In the genomic region with DNA sequence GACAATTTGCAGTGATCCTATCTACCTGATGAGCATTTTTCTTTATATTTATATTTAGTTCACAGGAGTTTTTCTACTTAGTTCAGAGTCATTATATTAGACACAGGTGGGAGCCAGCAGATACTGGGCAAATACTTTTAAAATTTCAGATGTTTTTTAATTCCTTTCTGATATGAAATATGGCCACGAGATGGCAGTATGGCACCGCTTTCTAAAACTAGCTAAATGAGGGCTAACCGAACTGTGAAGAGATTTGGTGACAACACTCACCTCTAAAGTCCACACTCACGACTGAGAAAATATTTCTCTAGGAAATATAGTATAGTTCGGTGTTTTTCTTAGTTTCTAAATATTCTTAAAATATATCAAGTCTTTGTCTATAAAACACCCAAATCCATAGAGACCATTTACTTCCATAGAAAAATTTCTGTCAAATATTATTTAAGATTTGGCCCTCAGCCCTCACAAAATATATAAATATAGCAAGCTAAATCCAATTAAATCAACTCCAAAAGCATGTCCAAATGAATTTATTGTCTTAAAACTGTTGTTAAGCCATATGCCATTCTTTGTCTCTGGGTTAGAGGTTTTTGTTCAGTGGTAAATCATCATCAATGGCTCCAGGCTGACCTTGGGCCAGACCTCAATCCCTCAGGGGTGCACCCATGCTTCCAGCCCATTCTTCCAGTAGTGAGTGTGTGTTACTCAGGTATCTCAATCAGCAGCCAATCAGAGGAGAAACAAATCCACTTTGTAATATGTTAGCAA, we compare ENCODE assay signal across 1 cellular context.
TF ChIP-seq lines count a peak whose summit lies in the region.

No MANE protein-coding gene starts in this region.

TF ChIP-seq in HepG2, 621 proteins besides CTCF, POLR2A, EP300 and RAD21 (continued from another document):
- TF ChIP-seq, protein P1, sequence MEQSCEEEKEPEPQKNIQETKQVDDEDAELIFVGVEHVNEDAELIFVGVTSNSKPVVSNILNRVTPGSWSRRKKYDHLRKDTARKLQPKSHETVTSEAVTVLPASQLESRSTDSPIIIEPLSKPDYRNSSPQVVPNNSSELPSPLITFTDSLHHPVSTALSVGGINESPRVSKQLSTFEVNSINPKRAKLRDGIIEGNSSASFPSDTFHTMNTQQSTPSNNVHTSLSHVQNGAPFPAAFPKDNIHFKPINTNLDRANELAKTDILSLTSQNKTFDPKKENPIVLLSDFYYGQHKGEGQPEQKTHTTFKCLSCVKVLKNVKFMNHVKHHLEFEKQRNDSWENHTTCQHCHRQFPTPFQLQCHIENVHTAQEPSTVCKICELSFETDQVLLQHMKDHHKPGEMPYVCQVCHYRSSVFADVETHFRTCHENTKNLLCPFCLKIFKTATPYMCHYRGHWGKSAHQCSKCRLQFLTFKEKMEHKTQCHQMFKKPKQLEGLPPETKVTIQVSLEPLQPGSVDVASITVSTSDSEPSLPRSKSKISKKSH (CRISPR knock-in tag; IDR thresholded peaks at IDR 0.05; ENCODE audit: borderline replicate concordance): no peak
- TF ChIP-seq, protein P2, sequence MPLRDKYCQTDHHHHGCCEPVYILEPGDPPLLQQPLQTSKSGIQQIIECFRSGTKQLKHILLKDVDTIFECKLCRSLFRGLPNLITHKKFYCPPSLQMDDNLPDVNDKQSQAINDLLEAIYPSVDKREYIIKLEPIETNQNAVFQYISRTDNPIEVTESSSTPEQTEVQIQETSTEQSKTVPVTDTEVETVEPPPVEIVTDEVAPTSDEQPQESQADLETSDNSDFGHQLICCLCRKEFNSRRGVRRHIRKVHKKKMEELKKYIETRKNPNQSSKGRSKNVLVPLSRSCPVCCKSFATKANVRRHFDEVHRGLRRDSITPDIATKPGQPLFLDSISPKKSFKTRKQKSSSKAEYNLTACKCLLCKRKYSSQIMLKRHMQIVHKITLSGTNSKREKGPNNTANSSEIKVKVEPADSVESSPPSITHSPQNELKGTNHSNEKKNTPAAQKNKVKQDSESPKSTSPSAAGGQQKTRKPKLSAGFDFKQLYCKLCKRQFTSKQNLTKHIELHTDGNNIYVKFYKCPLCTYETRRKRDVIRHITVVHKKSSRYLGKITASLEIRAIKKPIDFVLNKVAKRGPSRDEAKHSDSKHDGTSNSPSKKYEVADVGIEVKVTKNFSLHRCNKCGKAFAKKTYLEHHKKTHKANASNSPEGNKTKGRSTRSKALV (CRISPR knock-in tag; IDR thresholded peaks at IDR 0.05): 0 out of 2 replicates have a peak, but pooled peaks have one; percentile 24
- TF ChIP-seq BORCS8-MEF2B (CRISPR knock-in tag; IDR thresholded peaks at IDR 0.05): no peak
- TF ChIP-seq LCORL (IDR thresholded peaks at IDR 0.05): no peak
- no peak for TF ChIP-seq LCORL (CRISPR knock-in tag; IDR thresholded peaks at IDR 0.05)
- no peak for TF ChIP-seq ZNF331 (CRISPR knock-in tag; IDR thresholded peaks at IDR 0.05)
- no peak for TF ChIP-seq ARNT (IDR thresholded peaks at IDR 0.05)
- TF ChIP-seq CEBPB (IDR thresholded peaks at IDR 0.05; ENCODE audit: borderline replicate concordance, low read depth, low read length): no peak
- TF ChIP-seq HNRNPLL (IDR thresholded peaks at IDR 0.05; ENCODE audit: low read depth, low read length, poor library complexity, severe bottlenecking): no peak
- TF ChIP-seq DPF2 (CRISPR knock-in tag; IDR thresholded peaks at IDR 0.05; ENCODE audit: borderline replicate concordance, low read depth): no peak
- TF ChIP-seq MXI1 (IDR thresholded peaks at IDR 0.05; ENCODE audit: borderline replicate concordance, low read depth, low read length): no peak
- TF ChIP-seq, protein P3, sequence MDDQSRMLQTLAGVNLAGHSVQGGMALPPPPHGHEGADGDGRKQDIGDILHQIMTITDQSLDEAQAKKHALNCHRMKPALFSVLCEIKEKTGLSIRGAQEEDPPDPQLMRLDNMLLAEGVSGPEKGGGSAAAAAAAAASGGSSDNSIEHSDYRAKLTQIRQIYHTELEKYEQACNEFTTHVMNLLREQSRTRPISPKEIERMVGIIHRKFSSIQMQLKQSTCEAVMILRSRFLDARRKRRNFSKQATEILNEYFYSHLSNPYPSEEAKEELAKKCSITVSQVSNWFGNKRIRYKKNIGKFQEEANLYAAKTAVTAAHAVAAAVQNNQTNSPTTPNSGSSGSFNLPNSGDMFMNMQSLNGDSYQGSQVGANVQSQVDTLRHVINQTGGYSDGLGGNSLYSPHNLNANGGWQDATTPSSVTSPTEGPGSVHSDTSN (CRISPR knock-in tag; IDR thresholded peaks at IDR 0.05; ENCODE audit: borderline replicate concordance): no peak
- no peak for TF ChIP-seq MYC (CRISPR knock-in tag; IDR thresholded peaks at IDR 0.05; ENCODE audit: borderline replicate concordance)
- TF ChIP-seq, protein P4, sequence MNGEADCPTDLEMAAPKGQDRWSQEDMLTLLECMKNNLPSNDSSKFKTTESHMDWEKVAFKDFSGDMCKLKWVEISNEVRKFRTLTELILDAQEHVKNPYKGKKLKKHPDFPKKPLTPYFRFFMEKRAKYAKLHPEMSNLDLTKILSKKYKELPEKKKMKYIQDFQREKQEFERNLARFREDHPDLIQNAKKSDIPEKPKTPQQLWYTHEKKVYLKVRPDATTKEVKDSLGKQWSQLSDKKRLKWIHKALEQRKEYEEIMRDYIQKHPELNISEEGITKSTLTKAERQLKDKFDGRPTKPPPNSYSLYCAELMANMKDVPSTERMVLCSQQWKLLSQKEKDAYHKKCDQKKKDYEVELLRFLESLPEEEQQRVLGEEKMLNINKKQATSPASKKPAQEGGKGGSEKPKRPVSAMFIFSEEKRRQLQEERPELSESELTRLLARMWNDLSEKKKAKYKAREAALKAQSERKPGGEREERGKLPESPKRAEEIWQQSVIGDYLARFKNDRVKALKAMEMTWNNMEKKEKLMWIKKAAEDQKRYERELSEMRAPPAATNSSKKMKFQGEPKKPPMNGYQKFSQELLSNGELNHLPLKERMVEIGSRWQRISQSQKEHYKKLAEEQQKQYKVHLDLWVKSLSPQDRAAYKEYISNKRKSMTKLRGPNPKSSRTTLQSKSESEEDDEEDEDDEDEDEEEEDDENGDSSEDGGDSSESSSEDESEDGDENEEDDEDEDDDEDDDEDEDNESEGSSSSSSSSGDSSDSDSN (CRISPR knock-in tag; IDR thresholded peaks at IDR 0.05): no peak
- no peak for TF ChIP-seq SETDB1 (CRISPR knock-in tag; IDR thresholded peaks at IDR 0.05; ENCODE audit: borderline replicate concordance)
- TF ChIP-seq NFIC (IDR thresholded peaks at IDR 0.05; ENCODE audit: low read length): no peak
- TF ChIP-seq, protein P5, sequence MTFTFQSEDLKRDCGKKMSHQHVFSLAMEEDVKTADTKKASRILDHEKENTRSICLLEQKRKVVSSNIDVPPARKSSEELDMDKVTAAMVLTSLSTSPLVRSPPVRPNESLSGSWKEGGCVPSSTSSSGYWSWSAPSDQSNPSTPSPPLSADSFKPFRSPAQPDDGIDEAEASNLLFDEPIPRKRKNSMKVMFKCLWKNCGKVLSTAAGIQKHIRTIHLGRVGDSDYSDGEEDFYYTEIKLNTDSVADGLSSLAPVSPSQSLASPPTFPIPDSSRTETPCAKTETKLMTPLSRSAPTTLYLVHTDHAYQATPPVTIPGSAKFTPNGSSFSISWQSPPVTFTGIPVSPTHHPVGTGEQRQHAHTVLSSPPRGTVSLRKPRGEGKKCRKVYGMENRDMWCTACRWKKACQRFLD (CRISPR knock-in tag; IDR thresholded peaks at IDR 0.05; ENCODE audit: borderline replicate concordance): no peak
- 0 out of 2 replicates have a peak, but pooled peaks have one; percentile 11 for TF ChIP-seq ZNF878 (CRISPR knock-in tag; IDR thresholded peaks at IDR 0.05)
- TF ChIP-seq, protein P6, sequence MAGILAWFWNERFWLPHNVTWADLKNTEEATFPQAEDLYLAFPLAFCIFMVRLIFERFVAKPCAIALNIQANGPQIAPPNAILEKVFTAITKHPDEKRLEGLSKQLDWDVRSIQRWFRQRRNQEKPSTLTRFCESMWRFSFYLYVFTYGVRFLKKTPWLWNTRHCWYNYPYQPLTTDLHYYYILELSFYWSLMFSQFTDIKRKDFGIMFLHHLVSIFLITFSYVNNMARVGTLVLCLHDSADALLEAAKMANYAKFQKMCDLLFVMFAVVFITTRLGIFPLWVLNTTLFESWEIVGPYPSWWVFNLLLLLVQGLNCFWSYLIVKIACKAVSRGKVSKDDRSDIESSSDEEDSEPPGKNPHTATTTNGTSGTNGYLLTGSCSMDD (CRISPR knock-in tag; IDR thresholded peaks at IDR 0.05): no peak
- no peak for TF ChIP-seq ZNF850 (CRISPR knock-in tag; conservative IDR thresholded peaks at IDR 0.05)
- TF ChIP-seq SMC3 (IDR thresholded peaks at IDR 0.05; ENCODE audit: low read length): peak; percentile 80
- TF ChIP-seq, protein P7, sequence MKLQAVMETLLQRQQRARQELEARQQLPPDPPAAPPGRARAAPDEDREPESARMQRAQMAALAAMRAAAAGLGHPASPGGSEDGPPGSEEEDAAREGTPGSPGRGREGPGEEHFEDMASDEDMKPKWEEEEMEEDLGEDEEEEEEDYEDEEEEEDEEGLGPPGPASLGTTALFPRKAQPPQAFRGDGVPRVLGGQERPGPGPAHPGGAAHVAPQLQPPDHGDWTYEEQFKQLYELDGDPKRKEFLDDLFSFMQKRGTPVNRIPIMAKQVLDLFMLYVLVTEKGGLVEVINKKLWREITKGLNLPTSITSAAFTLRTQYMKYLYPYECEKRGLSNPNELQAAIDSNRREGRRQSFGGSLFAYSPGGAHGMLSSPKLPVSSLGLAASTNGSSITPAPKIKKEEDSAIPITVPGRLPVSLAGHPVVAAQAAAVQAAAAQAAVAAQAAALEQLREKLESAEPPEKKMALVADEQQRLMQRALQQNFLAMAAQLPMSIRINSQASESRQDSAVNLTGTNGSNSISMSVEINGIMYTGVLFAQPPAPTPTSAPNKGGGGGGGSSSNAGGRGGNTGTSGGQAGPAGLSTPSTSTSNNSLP (IDR thresholded peaks at IDR 0.05; ENCODE audit: low read depth, low read length): peak; percentile 93
- TF ChIP-seq ATF1 (CRISPR knock-in tag; IDR thresholded peaks at IDR 0.05): no peak
- TF ChIP-seq, protein P8, sequence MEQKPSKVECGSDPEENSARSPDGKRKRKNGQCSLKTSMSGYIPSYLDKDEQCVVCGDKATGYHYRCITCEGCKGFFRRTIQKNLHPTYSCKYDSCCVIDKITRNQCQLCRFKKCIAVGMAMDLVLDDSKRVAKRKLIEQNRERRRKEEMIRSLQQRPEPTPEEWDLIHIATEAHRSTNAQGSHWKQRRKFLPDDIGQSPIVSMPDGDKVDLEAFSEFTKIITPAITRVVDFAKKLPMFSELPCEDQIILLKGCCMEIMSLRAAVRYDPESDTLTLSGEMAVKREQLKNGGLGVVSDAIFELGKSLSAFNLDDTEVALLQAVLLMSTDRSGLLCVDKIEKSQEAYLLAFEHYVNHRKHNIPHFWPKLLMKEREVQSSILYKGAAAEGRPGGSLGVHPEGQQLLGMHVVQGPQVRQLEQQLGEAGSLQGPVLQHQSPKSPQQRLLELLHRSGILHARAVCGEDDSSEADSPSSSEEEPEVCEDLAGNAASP (CRISPR knock-in tag; IDR thresholded peaks at IDR 0.05; ENCODE audit: borderline replicate concordance): no peak
- TF ChIP-seq, protein P9, sequence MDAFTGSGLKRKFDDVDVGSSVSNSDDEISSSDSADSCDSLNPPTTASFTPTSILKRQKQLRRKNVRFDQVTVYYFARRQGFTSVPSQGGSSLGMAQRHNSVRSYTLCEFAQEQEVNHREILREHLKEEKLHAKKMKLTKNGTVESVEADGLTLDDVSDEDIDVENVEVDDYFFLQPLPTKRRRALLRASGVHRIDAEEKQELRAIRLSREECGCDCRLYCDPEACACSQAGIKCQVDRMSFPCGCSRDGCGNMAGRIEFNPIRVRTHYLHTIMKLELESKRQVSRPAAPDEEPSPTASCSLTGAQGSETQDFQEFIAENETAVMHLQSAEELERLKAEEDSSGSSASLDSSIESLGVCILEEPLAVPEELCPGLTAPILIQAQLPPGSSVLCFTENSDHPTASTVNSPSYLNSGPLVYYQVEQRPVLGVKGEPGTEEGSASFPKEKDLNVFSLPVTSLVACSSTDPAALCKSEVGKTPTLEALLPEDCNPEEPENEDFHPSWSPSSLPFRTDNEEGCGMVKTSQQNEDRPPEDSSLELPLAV (CRISPR knock-in tag; conservative IDR thresholded peaks at IDR 0.05; ENCODE audit: low read depth): no peak
- no peak for TF ChIP-seq KDM4B (CRISPR knock-in tag; IDR thresholded peaks at IDR 0.05)
